Comparison of ENCODE assay signal across 8 cellular contexts in the genomic region with DNA sequence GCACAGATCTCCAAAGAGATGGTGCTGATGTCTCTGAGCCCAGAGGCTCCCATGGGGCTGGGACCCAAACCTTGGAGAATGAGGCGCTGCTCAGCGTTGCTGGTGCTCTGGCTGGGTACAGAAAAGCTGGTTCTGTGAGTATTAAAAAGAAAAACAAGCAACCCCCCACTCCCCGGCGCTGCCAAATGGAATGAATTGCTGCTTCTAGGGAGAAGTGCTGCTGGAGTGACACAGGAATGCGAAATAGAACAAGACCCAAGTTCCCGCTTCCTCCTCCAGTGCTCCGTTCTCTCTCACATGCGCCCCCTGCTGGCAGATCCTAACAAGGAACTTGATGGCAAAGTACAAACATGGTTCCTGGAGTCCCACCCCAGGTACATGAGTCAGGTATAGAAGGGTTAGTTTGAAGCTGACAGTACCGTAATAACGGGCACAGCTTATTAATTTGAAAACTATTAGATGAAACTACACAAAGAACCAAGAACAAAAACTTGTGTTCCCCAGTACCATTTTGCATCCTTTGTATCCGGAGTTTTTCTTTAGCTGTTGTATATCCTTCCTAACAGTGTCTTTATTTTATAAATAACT. TPM values are rescaled to one million over a fixed set of nuclear protein-coding genes. Genes with fewer than 3 reads are reported as not detected.
DNase-seq lines count a peak whose midpoint lies in the region; ATAC-seq and TF ChIP-seq lines count a peak whose summit lies in the region.

No MANE protein-coding gene starts in this region.

- H3K36me3 Mint-ChIP-seq in activated CD8-positive, alpha-beta T cell treated with anti-CD3 and anti-CD28 coated beads for 36 hours (ENCODE audit: low read depth): peaks cover 16% of the 10 kb centered on the region

- no peaks in the 10 kb centered on the region for H3K27me3 Mint-ChIP-seq in activated CD8-positive, alpha-beta T cell treated with anti-CD3 and anti-CD28 coated beads for 36 hours

- no peaks in the 10 kb centered on the region for H3K9me3 Mint-ChIP-seq in activated CD8-positive, alpha-beta T cell treated with anti-CD3 and anti-CD28 coated beads for 36 hours

- ATAC-seq in activated CD8-positive, alpha-beta T cell treated with anti-CD3 and anti-CD28 coated beads for 36 hours: peak; percentile 59
- ATAC-seq in GM19328 (IDR thresholded peaks at IDR 0.05; ENCODE audit: unreplicated experiment): no peak

- H3K9me3 ChIP-seq in HUES48 (ENCODE audit: control insufficient read depth, insufficient read depth, low read length): no peaks in the 10 kb centered on the region

- in situ Hi-C loops in Caki2 (cut with HindIII; ENCODE audit: low pct_unique_long_range_greater_than_20kb, low sequenced_read_pairs): no loop called here

- peaks cover 10% of the 10 kb centered on the region for H3K36me3 ChIP-seq in HUES48 (ENCODE audit: control insufficient read depth, insufficient read depth, low read length)

- POLR2A ChIA-PET in activated CD8-positive, alpha-beta T cell treated with anti-CD3 and anti-CD28 coated beads for 36 hours (lab: Charles Lee): interaction anchor here (0.7 to 2.8 kb wide), 4 partner anchors 32 to 80 kb away, joined by 3 to 18 read pairs (median 4); a partner anchor contains a TSS

- DNase-seq in Caki2 (ENCODE audit: low read depth) (peak; percentile 91), medulla oblongata (ENCODE audit: extremely low spot score) (peak; percentile 97)
- peak; percentile 84 for DNase-seq in NK-92 treated with Interleukin-12 subunit alpha and Interleukin-12 subunit beta, amount 100 ng/mL, for 24 hours (lab: John Stamatoyannopoulos, UW)
- DNase-seq in activated CD8-positive, alpha-beta T cell treated with anti-CD3 and anti-CD28 coated beads for 36 hours: peak; percentile 97
- peak; percentile 95 for DNase-seq in effector CD4-positive, alpha-beta T cell
- peak; percentile 86 for DNase-seq in stimulated activated CD8-positive, alpha-beta memory T cell treated with anti-CD3 and anti-CD28 coated beads, Interleukin-12 subunit alpha, Interleukin-12 subunit beta, amount 100 ng/mL, for 24 hours (ENCODE audit: extremely low read depth)

- H3K4me3 ChIP-seq in HUES48 (ENCODE audit: low read depth, low read length): 0 out of 2 replicates have a peak overlapping the region, but pooled peaks have one; percentile 8

- CTCF ChIA-PET in activated CD8-positive, alpha-beta T cell treated with anti-CD3 and anti-CD28 coated beads for 36 hours (lab: Charles Lee): interaction anchor here (0.5 to 6.7 kb wide), 64 partner anchors 11 to 441 kb away, joined by 3 to 123 read pairs (median 5); a partner anchor contains a TSS

- intact Hi-C loops in activated CD8-positive, alpha-beta T cell treated with anti-CD3 and anti-CD28 coated beads for 36 hours (cut with micrococcal nuclease): loop anchor here (2.0 to 5.0 kb wide), 2 partner anchors 35 to 84 kb away; no protein-coding TSS in a partner anchor

- H3K27me3 ChIP-seq in HUES48 (ENCODE audit: control insufficient read depth, insufficient read depth, low read length): no peaks in the 10 kb centered on the region

- H3K27ac Mint-ChIP-seq in activated CD8-positive, alpha-beta T cell treated with anti-CD3 and anti-CD28 coated beads for 36 hours: no peak overlapping the region

- H3K4me3 Mint-ChIP-seq in activated CD8-positive, alpha-beta T cell treated with anti-CD3 and anti-CD28 coated beads for 36 hours: peak overlapping the region; percentile 41

- peak; percentile 95 for TF ChIP-seq CTCF in activated CD8-positive, alpha-beta T cell treated with anti-CD3 and anti-CD28 coated beads for 36 hours (IDR thresholded peaks at IDR 0.05)

- H3K27ac ChIP-seq in HUES48 (ENCODE audit: low read depth, low read length): no peak overlapping the region

- no peak overlapping the region for H3K9ac ChIP-seq in HUES48 (ENCODE audit: low read depth, low read length)

- H3K4me1 ChIP-seq in HUES48 (ENCODE audit: control insufficient read depth, insufficient read depth, low read length): peaks cover 4% of the 10 kb centered on the region

- H3K4me1 Mint-ChIP-seq in activated CD8-positive, alpha-beta T cell treated with anti-CD3 and anti-CD28 coated beads for 36 hours (ENCODE audit: low read depth): peaks cover 24% of the 10 kb centered on the region

RNA-seq across cellular contexts. Expression of a gene that starts 2.1 kb away (rescaled TPM):
- 59.1 and 70.2 TPM in 2 replicates for total RNA-seq in Caki2 (2014; rRNA removed; shearing (Covaris generic); ENCODE audit: low replicate concordance)
- total RNA-seq in activated CD8-positive, alpha-beta T cell treated with anti-CD3 and anti-CD28 coated beads for 36 hours: 10 to 100 TPM; 45.2 to 45.9 TPM

RNA-seq across cellular contexts. Expression of a gene that starts 29.0 kb away (rescaled TPM):
- 53.4 and 65.3 TPM in 2 replicates for total RNA-seq in Caki2 (2014; rRNA removed; shearing (Covaris generic); ENCODE audit: low replicate concordance)
- total RNA-seq in activated CD8-positive, alpha-beta T cell treated with anti-CD3 and anti-CD28 coated beads for 36 hours: 10 to 100 TPM; 57.7 to 60.1 TPM
